21 cellular contexts compared by ENCODE assay signal in the genomic region with DNA sequence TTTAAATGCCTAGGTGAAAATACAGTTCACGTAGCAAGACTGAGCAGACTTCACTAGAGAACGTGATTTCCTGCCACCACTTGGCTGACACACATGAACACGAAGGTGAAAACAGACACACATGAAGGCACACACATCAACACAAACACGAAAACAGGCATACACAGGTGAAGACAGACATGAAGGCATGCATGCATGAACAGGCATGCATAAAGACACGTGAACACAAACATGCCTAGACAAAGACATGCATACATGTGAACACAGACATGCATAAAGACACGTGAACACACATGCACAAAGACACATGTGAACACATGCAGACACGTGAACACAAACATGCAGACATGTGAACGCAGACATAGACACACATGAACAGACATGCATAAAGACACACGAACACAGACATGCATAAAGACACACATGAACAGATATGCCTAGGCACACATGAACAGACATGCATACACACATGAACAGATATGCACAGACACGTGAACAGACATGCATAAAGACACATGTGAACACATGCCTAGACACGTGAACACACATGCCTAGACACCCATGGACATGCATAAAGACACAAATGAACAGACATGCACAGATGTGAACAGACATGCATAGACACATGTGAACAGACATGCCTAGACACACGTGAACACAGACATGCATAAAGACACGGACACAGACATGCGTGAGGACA.
"Had no signal": no experiment of that assay in that cellular context is flagged by ENCODE, and none has a peak within 500 bp of the region (broad histone marks: within the 10 kb centered on the region; RNA-seq: fewer than 3 reads in every experiment).

No MANE protein-coding gene starts in this region.

- H3K4me3 Mint-ChIP-seq: naive thymus-derived CD4-positive, alpha-beta T cell; nephron progenitor cell; stimulated activated effector memory CD8-positive, alpha-beta T cell treated with anti-CD3 and anti-CD28 coated beads, Interleukin-12 subunit alpha, Interleukin-12 subunit beta, amount 100 ng/mL, for 72 hours had no signal

- H3K4me1 ChIP-seq: pancreas, uterus had no signal

- H3K79me2 ChIP-seq: hepatocyte had no signal

- FAIRE-seq: pancreas had no signal

- H3K27ac ChIP-seq: dorsolateral prefrontal cortex, hepatocyte, pancreas, suprapubic skin, tibial artery, upper lobe of left lung, uterus had no signal

- H3K36me3 ChIP-seq: uterus had no signal

- H3K27me3 Mint-ChIP-seq: progenitor cell of endocrine pancreas had no signal

- H3K27ac Mint-ChIP-seq: nephron progenitor cell; progenitor cell of endocrine pancreas; stimulated activated effector memory CD8-positive, alpha-beta T cell treated with anti-CD3 and anti-CD28 coated beads, Interleukin-12 subunit alpha, Interleukin-12 subunit beta, amount 100 ng/mL, for 72 hours had no signal

- H3K4me2 ChIP-seq: hepatocyte, smooth muscle cell had no signal

- DNase-seq: cortex of kidney; effector CD8-positive, alpha-beta T cell; foreskin melanocyte; mesendoderm; naive thymus-derived CD4-positive, alpha-beta T cell; nephron progenitor cell; pancreas; right cardiac atrium; stimulated activated CD4-positive, alpha-beta T cell treated with anti-CD3 and anti-CD28 coated beads, Interleukin-2, amount 100 ng/mL, for 48 hours; stimulated activated CD8-positive, alpha-beta memory T cell treated with anti-CD3 and anti-CD28 coated beads, Interleukin-4, amount 100 ng/mL, for 48 hours; stimulated activated naive CD8-positive, alpha-beta T cell treated with anti-CD3 and anti-CD28 coated beads, Interleukin-15, Interleukin-2, amounts not matched to agents 100 U/mL and 50 U/mL, for 24 hours; uterus had no signal

- H2AFZ ChIP-seq: hepatocyte had no signal

- H3K4me3 ChIP-seq: dorsolateral prefrontal cortex, hepatocyte, pancreas, smooth muscle cell, suprapubic skin, tibial artery, upper lobe of left lung, uterus had no signal

- H3K36me3 Mint-ChIP-seq: stimulated activated effector memory CD8-positive, alpha-beta T cell treated with anti-CD3 and anti-CD28 coated beads, Interleukin-12 subunit alpha, Interleukin-12 subunit beta, amount 100 ng/mL, for 72 hours had no signal

- H3K9me3 Mint-ChIP-seq: nephron progenitor cell; stimulated activated effector memory CD8-positive, alpha-beta T cell treated with anti-CD3 and anti-CD28 coated beads, Interleukin-12 subunit alpha, Interleukin-12 subunit beta, amount 100 ng/mL, for 72 hours had no signal

- H3K27me3 ChIP-seq: dorsolateral prefrontal cortex, hepatocyte, pancreas, suprapubic skin, tibial artery, upper lobe of left lung, uterus had no signal

- ATAC-seq: left colon; naive thymus-derived CD4-positive, alpha-beta T cell; pancreas; right cardiac atrium; stimulated activated effector memory CD8-positive, alpha-beta T cell treated with anti-CD3 and anti-CD28 coated beads, Interleukin-12 subunit alpha, Interleukin-12 subunit beta, amount 100 ng/mL, for 72 hours; stimulated activated naive CD8-positive, alpha-beta T cell treated with anti-CD3 and anti-CD28 coated beads, Interleukin-15, Interleukin-2, amounts not matched to agents 100 U/mL and 50 U/mL, for 24 hours had no signal

- H3K9me3 ChIP-seq: pancreas, suprapubic skin, tibial artery, upper lobe of left lung, uterus had no signal
